ENCODE assay signal across 9 cellular contexts in the genomic region with DNA sequence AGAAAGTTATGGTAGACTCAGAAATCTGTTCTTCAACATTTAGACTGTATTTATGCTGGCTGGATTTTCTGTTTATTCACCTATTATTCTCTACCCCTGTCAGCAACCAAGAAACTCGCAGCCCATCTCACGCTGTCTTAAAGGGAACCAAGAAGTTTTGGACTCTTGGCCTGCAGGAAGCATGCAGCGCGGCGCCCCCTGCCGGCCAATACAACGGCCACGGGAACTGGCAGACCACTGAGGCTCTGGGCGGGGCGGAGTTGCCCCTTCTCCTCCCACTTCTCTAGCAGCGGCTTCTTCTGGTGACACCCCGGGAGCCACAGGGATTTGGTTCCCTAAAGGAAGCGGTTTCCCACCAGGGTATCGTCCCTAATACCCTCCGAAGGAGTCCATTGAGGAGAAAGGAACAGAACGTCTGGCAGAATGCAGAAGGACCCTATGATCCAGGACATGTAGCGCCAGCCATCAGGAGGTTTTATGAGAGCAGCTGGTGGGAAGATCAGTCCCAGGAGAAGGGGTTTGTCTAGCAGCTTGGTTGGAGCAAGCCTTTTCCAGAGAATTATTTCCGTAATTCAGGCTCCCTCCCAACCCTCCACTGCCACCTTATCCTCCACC. TPM values are rescaled to one million over a fixed set of nuclear protein-coding genes. Genes with fewer than 3 reads are reported as not detected.
DNase-seq lines count a peak whose midpoint lies in the region; ATAC-seq and TF ChIP-seq lines count a peak whose summit lies in the region.
"Had no signal": no experiment of that assay in that cellular context is flagged by ENCODE, and none has a peak within 500 bp of the region (broad histone marks: within the 10 kb centered on the region; RNA-seq: fewer than 3 reads in every experiment).

No MANE protein-coding gene starts in this region.

- TF ChIP-seq POLR2A in spleen (IDR thresholded peaks at IDR 0.05), result no peak
- TF ChIP-seq POLR2A in lower leg skin (IDR thresholded peaks at IDR 0.05), result no peak

- no peaks in the 10 kb centered on the region for H3K4me1 Mint-ChIP-seq in T-helper 17 cell

- 39 to 60% (median 49%) methylated on average over 18 of the region's 18 CpGs for WGBS in spleen, 5 donors
- WGBS in lower leg skin, 2 donors, result 33 to 43% methylated on average over 16 to 18 of the region's 18 CpGs

- H3K27ac Mint-ChIP-seq in T-helper 17 cell, result peak overlapping the region; percentile 62

- DNase-seq in activated effector memory CD4-positive, alpha-beta T cell treated with anti-CD3 and anti-CD28 coated beads, Interleukin-2, amount 50 U/mL, for 16 hours, result peak; percentile 72
- DNase-seq in activated effector memory CD4-positive, alpha-beta T cell treated with Interleukin-2 at 50 U/mL for 16 hours, result no peak
- no peak for DNase-seq in T-helper 17 cell
- peak; percentile 28 for DNase-seq in fibroblast of mammary gland (ENCODE audit: low read depth)
- peak; percentile 78 for DNase-seq in spleen
- DNase-seq in NCI-H526 treated with DMSO at 0.1 percent for 48 hours (lab: John Stamatoyannopoulos, UW), result no peak
- DNase-seq in lower leg skin (ENCODE audit: low spot score in 2 of 2), result no peak
- DNase-seq in COLO829 (ENCODE audit: low spot score), result no peak

- no peak for ATAC-seq in T-helper 17 cell

- H3K4me3 ChIP-seq in fibroblast of mammary gland (ENCODE audit: control insufficient read depth, low read depth, low read length) (no peak overlapping the region), spleen (no peak overlapping the region), lower leg skin (ENCODE audit: low read depth, poor library complexity, severe bottlenecking) (no peak overlapping the region)

- no peaks in the 10 kb centered on the region for H3K36me3 ChIP-seq in spleen

- no peak overlapping the region for H3K27ac ChIP-seq in spleen

- H3K27me3 ChIP-seq in spleen (replicated peaks in 1 of 7), result no peaks in the 10 kb centered on the region

- TF ChIP-seq CTCF in fibroblast of mammary gland (conservative IDR thresholded peaks at IDR 0.05; ENCODE audit: control insufficient read depth, insufficient read depth, low read depth, low read length) (peak; percentile 54), spleen (IDR thresholded peaks at IDR 0.05 in 8 of 11, conservative IDR thresholded peaks at IDR 0.05 in 3 of 11) (peak in 8 of 11 experiments; percentile 19 to 70 (median 52)), lower leg skin (IDR thresholded peaks at IDR 0.05) (no peak)

- H3K27me3 Mint-ChIP-seq in T-helper 17 cell, result peaks cover 22% of the 10 kb centered on the region

- H3K4me3 Mint-ChIP-seq in T-helper 17 cell, result no peak overlapping the region

- intact Hi-C loops in spleen (cut with DNase I; ENCODE audit: low total_unique reads), result no loop called here
- intact Hi-C loops in lower leg skin (cut with DNase I; ENCODE audit: low total_unique reads), result no loop called here

- no peaks in the 10 kb centered on the region for H3K9me3 ChIP-seq in T-helper 17 cell (ENCODE audit: control insufficient read depth, low read length, poor library complexity, severe bottlenecking)
- H3K9me3 ChIP-seq in spleen, result no peaks in the 10 kb centered on the region

- no peaks in the 10 kb centered on the region for H3K36me3 Mint-ChIP-seq in T-helper 17 cell (ENCODE audit: low read depth)

- H3K4me1 ChIP-seq in spleen, result peaks cover 0 to 5% (median 0%) of the 10 kb centered on the region in 6 donors

RNA-seq across cellular contexts. Expression of a gene that starts 21.0 kb away (rescaled TPM):
- total RNA-seq in T-helper 17 cell (1 to 10 TPM in 1 of 2 donors, not detected in 1; 1.2 TPM), spleen (10 to 100 TPM in 6 of 7 donors, 1 to 10 TPM in 1; 8.8 to 27.6 (median 15.1) TPM), lower leg skin (under 1 TPM in 1 of 4 donors, not detected in 3; 0.96 TPM)
- polyA plus RNA-seq in spleen, result 10 to 100 TPM in 1 of 3 donors, 1 to 10 TPM in 2; 4.5 to 11.3 (median 6.7) TPM
- total RNA-seq: skeletal muscle tissue had no signal

RNA-seq across cellular contexts. Expression of a gene that starts 43.1 kb away (rescaled TPM):
- total RNA-seq in T-helper 17 cell (not detected), spleen (10 to 100 TPM in 2 of 7 donors, 1 to 10 TPM in 5; 1.4 to 24.0 (median 2.7) TPM), lower leg skin (not detected)
- polyA plus RNA-seq in spleen, result 1 to 10 TPM in 2 of 3 donors, under 1 TPM in 1; 0.62 to 2.8 (median 2.4) TPM
- total RNA-seq: skeletal muscle tissue had no signal

RNA-seq across cellular contexts. Expression of a gene that starts 55.5 kb away (rescaled TPM):
- total RNA-seq in T-helper 17 cell (10 to 100 TPM; 76.6 to 91.2 TPM), spleen (100 to 1,000 TPM in 2 of 7 donors, 10 to 100 TPM in 5; 58.9 to 119 (median 73.0) TPM), lower leg skin (100 to 1,000 TPM in 2 of 4 donors, 10 to 100 TPM in 2; 73.0 to 152 (median 91.6) TPM)
- polyA plus RNA-seq in spleen, result 10 to 100 TPM; 72.8 to 92.1 (median 82.2) TPM

Comparison
In these comparisons a context has a peak if more than half of its experiments do, and no peak if none do; other contexts are left out.
1. DNase-seq: peak in activated effector memory CD4-positive, alpha-beta T cell treated with anti-CD3 and anti-CD28 coated beads, Interleukin-2, amount 50 U/mL, for 16 hours (single experiment), fibroblast of mammary gland (single experiment) and spleen (single experiment); none in activated effector memory CD4-positive, alpha-beta T cell treated with Interleukin-2 at 50 U/mL for 16 hours (single experiment), T-helper 17 cell (0 of 3), NCI-H526 treated with DMSO at 0.1 percent for 48 hours (single experiment), lower leg skin (0 of 2) and COLO829 (single experiment).
2. CTCF ChIP-seq: peak in fibroblast of mammary gland (single experiment) and spleen (8 of 11); none in lower leg skin (0 of 3).
3. RNA of a gene that starts 21.0 kb away (total RNA-seq): 8.8 to 27.6 TPM in spleen; 1.2 TPM in T-helper 17 cell and 0.96 TPM in lower leg skin; every median in the first group is over 4 times any median in the second.